8 cellular contexts compared by ENCODE assay signal in the genomic region with DNA sequence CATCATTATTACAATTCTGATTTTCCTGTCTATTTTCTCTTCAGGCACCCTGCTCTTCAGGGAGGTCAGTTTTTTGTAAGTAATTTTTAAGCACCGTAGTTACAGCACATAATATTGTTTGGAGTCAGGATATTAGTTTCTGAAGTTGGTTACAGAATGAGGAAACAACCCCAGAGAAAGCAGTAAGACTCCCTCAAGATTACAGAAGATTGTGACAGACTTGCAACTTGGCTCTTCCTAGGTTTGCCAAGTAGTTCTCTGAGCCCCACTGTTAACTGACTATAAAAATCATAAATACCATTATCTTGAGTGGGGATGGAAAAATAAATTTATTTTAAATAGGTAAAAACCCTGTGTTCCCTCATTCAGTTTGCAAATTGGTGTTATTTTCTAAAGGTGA. TPM values are rescaled to one million over a fixed set of nuclear protein-coding genes. Genes with fewer than 3 reads are reported as not detected.
DNase-seq lines count a peak whose midpoint lies in the region; TF ChIP-seq lines count a peak whose summit lies in the region.

No MANE protein-coding gene starts in this region.

- TF ChIP-seq CTCF in GM12865 (IDR thresholded peaks at IDR 0.05; ENCODE audit: insufficient read depth, low read depth, low read length, missing control alignments) = no peak
- no peak for TF ChIP-seq CTCF in Peyer's patch (IDR thresholded peaks at IDR 0.05)
- TF ChIP-seq CTCF in prostate gland (IDR thresholded peaks at IDR 0.05) = no peak

- intact Hi-C loops in prostate gland (cut with DNase I) = loop anchor here (5.0 kb wide), 1 partner anchor 169 kb away; the partner anchor contains the start of gene KANSL1L

- DNase-seq in GM12865 (ENCODE audit: low read depth) (no peak), Peyer's patch (no peak), erythroblast (lab: John Stamatoyannopoulos, UW) (peak; percentile 55 to 80), prostate gland (ENCODE audit: low spot score) (no peak), medulla oblongata (ENCODE audit: extremely low spot score) (no peak), D341Med (ENCODE audit: low spot score) (no peak), HK-2 (ENCODE audit: unreplicated experiment) (no peak)
- no peak for DNase-seq in stimulated activated naive CD4-positive, alpha-beta T cell (lab: John Stamatoyannopoulos, UW)

- WGBS in prostate gland = 51% methylated on average over 1 of the region's 1 CpG

- H3K27ac ChIP-seq in Peyer's patch (no peak overlapping the region), prostate gland (no peak overlapping the region)

- H3K4me3 ChIP-seq in GM12865 (ENCODE audit: low read depth, low read length) (peak overlapping the region; percentile 94), Peyer's patch (peak overlapping the region; percentile 73 to 96 (median 78)), prostate gland (peak overlapping the region; percentile 69 to 85)

- H3K4me1 ChIP-seq in Peyer's patch (peaks cover 0 to 27% (median 7%) of the 10 kb centered on the region in 4 donors), prostate gland (replicated peaks) (no peaks in the 10 kb centered on the region)

- H3K27me3 ChIP-seq in Peyer's patch (no peaks in the 10 kb centered on the region), prostate gland (replicated peaks; ENCODE audit: insufficient read depth) (no peaks in the 10 kb centered on the region)

- H3K36me3 ChIP-seq in Peyer's patch (no peaks in the 10 kb centered on the region), prostate gland (no peaks in the 10 kb centered on the region)

- H3K9me3 ChIP-seq in Peyer's patch = no peaks in the 10 kb centered on the region
- H3K9me3 ChIP-seq in prostate gland = no peaks in the 10 kb centered on the region

- no peak for TF ChIP-seq POLR2A in Peyer's patch (IDR thresholded peaks at IDR 0.05)
- TF ChIP-seq POLR2A in erythroblast (IDR thresholded peaks at IDR 0.05; ENCODE audit: low read length) = no peak
- TF ChIP-seq POLR2A in prostate gland (IDR thresholded peaks at IDR 0.05) = no peak

RNA-seq across cellular contexts. Expression of gene RPE, which starts 1.0 kb away (rescaled TPM):
- 10 to 100 TPM; 20.8 to 46.1 (median 35.5) TPM for total RNA-seq in Peyer's patch
- total RNA-seq in prostate gland = 10 to 100 TPM; 44.1 to 60.1 TPM

Comparison
In these comparisons a context has a peak if more than half of its experiments do, and no peak if none do; other contexts are left out.
1. DNase-seq: peak in erythroblast (2 of 2); none in GM12865 (single experiment), Peyer's patch (0 of 3), prostate gland (single experiment), medulla oblongata (single experiment), D341Med (single experiment), stimulated activated naive CD4-positive, alpha-beta T cell (0 of 6) and HK-2 (single experiment).
2. Peak in every context shown above with its lines, with median percentiles within 50 percentile points of each other: H3K4me3 ChIP-seq.